9 cellular contexts compared by ENCODE assay signal in genomic region chr14:44962573-44963528, GRCh38. TPM values are rescaled to one million over a fixed set of nuclear protein-coding genes. Genes with fewer than 3 reads are reported as not detected.
DNase-seq lines count a peak whose midpoint lies in the region; ATAC-seq and TF ChIP-seq lines count a peak whose summit lies in the region.
"Had no signal": no experiment of that assay in that cellular context is flagged by ENCODE, and none has a peak within 500 bp of the region (broad histone marks: within the 10 kb centered on the region; RNA-seq: fewer than 3 reads in every experiment).

No MANE protein-coding gene starts in this region.

- H3K23ac ChIP-seq in mesendoderm (ENCODE audit: low read length) = no peak overlapping the region

- H3K36me3 ChIP-seq in HCT116 (ENCODE audit: control insufficient read depth in 1 of 2, insufficient read depth in 2 of 2, low read length in 2 of 2) (no peaks in the 10 kb centered on the region; a peak in 1 of 4 replicates), endodermal cell (ENCODE audit: control insufficient read depth, insufficient read depth, low read length) (no peaks in the 10 kb centered on the region), mesendoderm (ENCODE audit: control insufficient read depth, insufficient read depth, low read length) (no peaks in the 10 kb centered on the region)

- H4K8ac ChIP-seq in mesendoderm (ENCODE audit: low read depth, low read length) = no peak overlapping the region

- intact Hi-C loops in HCT116 (cut with micrococcal nuclease) = loop anchor here (5.0 kb wide), 1 partner anchor 289 kb away; the partner anchor contains the start of gene MIS18BP1

- H4K20me1 ChIP-seq in HCT116 (ENCODE audit: insufficient read depth) = no peaks in the 10 kb centered on the region

- peak overlapping the region; percentile 7 for H2AFZ ChIP-seq in HCT116 (ENCODE audit: low read depth, low read length, poor library complexity, severe bottlenecking)

- peaks cover 50% of the 10 kb centered on the region for H3K4me1 Mint-ChIP-seq in endodermal cell
- peaks cover 41% of the 10 kb centered on the region for H3K4me1 Mint-ChIP-seq in type B pancreatic cell (ENCODE audit: unreplicated experiment)

- POLR2A ChIA-PET in HCT116 (lab: Charles Lee) = interaction anchor here (1.1 to 1.5 kb wide), 2 partner anchors 12 to 14 kb away, joined by 3 to 4 read pairs; no protein-coding TSS in a partner anchor

- H3K4me2 ChIP-seq in HCT116 (ENCODE audit: low read length) (peak overlapping the region; percentile 86), mesendoderm (ENCODE audit: low read length) (peak overlapping the region; percentile 98)

- H3K79me2 ChIP-seq in HCT116 (ENCODE audit: insufficient read depth, low read length) = peaks cover 37% of the 10 kb centered on the region
- peaks cover 38% of the 10 kb centered on the region for H3K79me2 ChIP-seq in mesendoderm (ENCODE audit: control insufficient read depth, insufficient read depth, low read length)

- no peak overlapping the region for H2BK15ac ChIP-seq in mesendoderm (replicated peaks; ENCODE audit: low read depth)

- H3K9me2 ChIP-seq in HCT116 (ENCODE audit: insufficient read depth) = no peaks in the 10 kb centered on the region

- H3K9me3 ChIP-seq in HCT116 (ENCODE audit: control insufficient read depth in 1 of 2, insufficient read depth in 1 of 2, low read depth in 1 of 2, low read length in 2 of 2) (peaks cover 0 to 3% of the 10 kb centered on the region in 2 experiments; a peak in 1 of 4 replicates), endodermal cell (ENCODE audit: control insufficient read depth, low read length) (no peaks in the 10 kb centered on the region)

- no peak for TF ChIP-seq RAD21 in HCT116 (IDR thresholded peaks at IDR 0.05; ENCODE audit: low read depth)

- H3K27ac Mint-ChIP-seq in endodermal cell (no peak overlapping the region), type B pancreatic cell (no peak overlapping the region)
- H3K27ac Mint-ChIP-seq: dendritic cell treated with granulocyte-macrophage colony-stimulating factor and Interleukin-4, amounts not matched to agents 40 ng/mL and 50 ng/mL, for 4 days had no signal

- no peak for TF ChIP-seq POLR2A in HCT116 (IDR thresholded peaks at IDR 0.05; ENCODE audit: borderline replicate concordance, extremely low read depth, insufficient read depth, insufficient read length)

- H3K27me3 ChIP-seq in HCT116 (ENCODE audit: insufficient read depth, low read length) = no peaks in the 10 kb centered on the region
- H3K27me3 ChIP-seq in endodermal cell (ENCODE audit: control insufficient read depth, insufficient read depth, low read length, poor library complexity, severe bottlenecking) = no peaks in the 10 kb centered on the region
- no peaks in the 10 kb centered on the region for H3K27me3 ChIP-seq in mesendoderm (ENCODE audit: insufficient read depth, low read length, poor library complexity)

- peak overlapping the region; percentile 87 for H3K56ac ChIP-seq in mesendoderm (ENCODE audit: low read length)

- H3K4ac ChIP-seq in mesendoderm (ENCODE audit: low read depth, low read length) = no peak overlapping the region

- H3K4me1 ChIP-seq in HCT116 (ENCODE audit: control insufficient read depth in 1 of 2, insufficient read depth in 2 of 2, low read length in 2 of 2) = peaks cover 9 to 11% of the 10 kb centered on the region in 2 experiments; a peak in 3 of 4 replicates
- H3K4me1 ChIP-seq in endodermal cell (ENCODE audit: control insufficient read depth, insufficient read depth, low read length) = peaks cover 5% of the 10 kb centered on the region
- peaks cover 6% of the 10 kb centered on the region for H3K4me1 ChIP-seq in mesendoderm (ENCODE audit: control insufficient read depth, low read depth, low read length)

- H3K27ac ChIP-seq in HCT116 (ENCODE audit: low read depth, low read length) (no peak overlapping the region), endodermal cell (ENCODE audit: low read depth, low read length) (peak overlapping the region; percentile 91), mesendoderm (ENCODE audit: low read depth, low read length) (peak overlapping the region; percentile 27)

- H4K5ac ChIP-seq in mesendoderm (ENCODE audit: low read length) = no peak overlapping the region

- TF ChIP-seq CTCF in HCT116 (IDR thresholded peaks at IDR 0.05 in 2 of 3, conservative IDR thresholded peaks at IDR 0.05 in 1 of 3; ENCODE audit: borderline replicate concordance in 1 of 3, insufficient read depth in 1 of 3, low read depth in 2 of 3, low read length in 2 of 3) = no peak
- peak; percentile 8 for TF ChIP-seq CTCF in endodermal cell (conservative IDR thresholded peaks at IDR 0.05)
- no peak for TF ChIP-seq CTCF in type B pancreatic cell (conservative IDR thresholded peaks at IDR 0.05)

- BruUV-seq in HCT116 (replicated peaks; lab: Mats Ljungman, UMichigan) = TSS peak; percentile 38

- no peak for ATAC-seq in HCT116

- DNase-seq in NCI-H510A (lab: John Stamatoyannopoulos, UW) = peak; percentile 24
- no peak for DNase-seq in NCI-H510A treated with DMSO at 0.1 percent for 48 hours (lab: John Stamatoyannopoulos, UW)
- no peak for DNase-seq in HCT116 (ENCODE audit: low read depth, low spot score)
- DNase-seq in RPMI8226 = peak; percentile 44
- DNase-seq in endodermal cell = no peak
- peak; percentile 41 for DNase-seq in mesendoderm
- peak; percentile 71 for DNase-seq in type B pancreatic cell (ENCODE audit: extremely low spot score, unreplicated experiment)
- DNase-seq in NCI-H2029 (lab: John Stamatoyannopoulos, UW) = no peak

- CTCF ChIA-PET in HCT116 (lab: Charles Lee) = no interaction called here

- no peak overlapping the region for H3K4me3 Mint-ChIP-seq in endodermal cell
- no peak overlapping the region for H3K4me3 Mint-ChIP-seq in type B pancreatic cell
- H3K4me3 Mint-ChIP-seq: dendritic cell treated with granulocyte-macrophage colony-stimulating factor and Interleukin-4, amounts not matched to agents 40 ng/mL and 50 ng/mL, for 4 days had no signal

- H3K4me3 ChIP-seq in HCT116 (replicated peaks in 1 of 2; ENCODE audit: low read depth in 1 of 2, low read length in 2 of 2) = peak overlapping the region in 1 of 2 experiments; percentile 72; a peak in 2 of 4 replicates
- H3K4me3 ChIP-seq in endodermal cell (ENCODE audit: low read length) = peak overlapping the region; percentile 99
- peak overlapping the region; percentile 63 for H3K4me3 ChIP-seq in mesendoderm (ENCODE audit: low read length)

- peaks cover 7% of the 10 kb centered on the region for H3K79me1 ChIP-seq in mesendoderm (ENCODE audit: low read length)

- no peak overlapping the region for H3K18ac ChIP-seq in mesendoderm (ENCODE audit: low read length)

- no peak overlapping the region for H2BK120ac ChIP-seq in mesendoderm (ENCODE audit: low read depth, low read length)

- no peak overlapping the region for H3K9ac ChIP-seq in HCT116 (ENCODE audit: low read length)
- peak overlapping the region; percentile 74 for H3K9ac ChIP-seq in endodermal cell (ENCODE audit: extremely low read depth, low read length, poor library complexity, severe bottlenecking)
- peak overlapping the region; percentile 81 for H3K9ac ChIP-seq in mesendoderm (ENCODE audit: low read length)

- no peaks in the 10 kb centered on the region for H3K27me3 Mint-ChIP-seq in endodermal cell (ENCODE audit: insufficient read depth)
- no peaks in the 10 kb centered on the region for H3K27me3 Mint-ChIP-seq in type B pancreatic cell
- H3K27me3 Mint-ChIP-seq: dendritic cell treated with granulocyte-macrophage colony-stimulating factor and Interleukin-4, amounts not matched to agents 40 ng/mL and 50 ng/mL, for 4 days had no signal

- RAD21 ChIA-PET in HCT116 (lab: Charles Lee; ENCODE audit: low non-redundant PET in 1 of 2, low total read pairs in 2 of 2, uncharacterized antibody in 2 of 2, unreplicated experiment in 2 of 2) = no interaction called here

- WGBS in endodermal cell (ENCODE audit: insufficient coverage in 1 of 2, insufficient read length in 1 of 2), 2 experiments = 3 to 4% methylated on average over 20 to 39 of the region's 39 CpGs
- no CpG with 5 or more reads among the region's 39 CpGs for WGBS in mesendoderm (ENCODE audit: extremely low coverage, insufficient coverage, low lambda C conversion rate)

- no peak overlapping the region for H2BK5ac ChIP-seq in mesendoderm (ENCODE audit: low read length)

- H3K9me3 Mint-ChIP-seq in endodermal cell = peaks cover 3% of the 10 kb centered on the region
- peaks cover 4% of the 10 kb centered on the region for H3K9me3 Mint-ChIP-seq in type B pancreatic cell
- H3K9me3 Mint-ChIP-seq: dendritic cell treated with granulocyte-macrophage colony-stimulating factor and Interleukin-4, amounts not matched to agents 40 ng/mL and 50 ng/mL, for 4 days had no signal

- H3K36me3 Mint-ChIP-seq in endodermal cell (ENCODE audit: low read depth) (peaks cover 13% of the 10 kb centered on the region), type B pancreatic cell (peaks cover 17% of the 10 kb centered on the region)

- no peak overlapping the region for H2AK5ac ChIP-seq in mesendoderm (ENCODE audit: low read length)

TF ChIP-seq in HCT116, 20 proteins besides CTCF, POLR2A, EP300 and RAD21 (continues in another document):
- no peak for TF ChIP-seq YY1 (IDR thresholded peaks at IDR 0.05; ENCODE audit: extremely low read depth, insufficient replicate concordance, low read depth, low read length)
- TF ChIP-seq ATF3 (IDR thresholded peaks at IDR 0.05) = no peak
- TF ChIP-seq EZH2 (IDR thresholded peaks at IDR 0.05) = no peak
- no peak for TF ChIP-seq SIN3A (IDR thresholded peaks at IDR 0.05; ENCODE audit: low read depth)

RNA-seq across cellular contexts. Expression of gene TOGARAM1, which starts 0.9 kb away (rescaled TPM):
- 1.9 TPM for total RNA-seq in HCT116 (2021; ENCODE audit: unreplicated experiment)
- polyA plus RNA-seq in HCT116 (2012) = 0.44 and 0.64 TPM in 2 replicates
- total RNA-seq in endodermal cell = 10 to 100 TPM; 12.3 to 13.7 TPM
- polyA plus RNA-seq in endodermal cell (2013, experiment 1 of 2) = 12.6 TPM
- 15.6 TPM for polyA plus RNA-seq in endodermal cell (2013, experiment 2 of 2)
- 5.5 TPM for polyA plus RNA-seq in mesendoderm (2013, experiment 1 of 2)
- polyA plus RNA-seq in mesendoderm (2013, experiment 2 of 2) = 3.7 TPM
- 20.2 and 21.2 TPM in 2 replicates for total RNA-seq in type B pancreatic cell (ENCODE audit: low replicate concordance)

RNA-seq across cellular contexts. Expression of gene KLHL28, which starts 1.1 kb away (rescaled TPM):
- total RNA-seq in HCT116 (2021; ENCODE audit: unreplicated experiment) = 11.2 TPM
- polyA plus RNA-seq in HCT116 (2012) = 4.8 and 5.1 TPM in 2 replicates
- 10 to 100 TPM; 18.6 to 20.3 TPM for total RNA-seq in endodermal cell
- polyA plus RNA-seq in endodermal cell (2013, experiment 1 of 2) = 15.1 TPM
- 14.3 TPM for polyA plus RNA-seq in endodermal cell (2013, experiment 2 of 2)
- polyA plus RNA-seq in mesendoderm (2013, experiment 1 of 2) = 7.1 TPM
- 5.8 TPM for polyA plus RNA-seq in mesendoderm (2013, experiment 2 of 2)
- 14.5 and 16.2 TPM in 2 replicates for total RNA-seq in type B pancreatic cell (ENCODE audit: low replicate concordance)

Comparison
In these comparisons a context has a peak if more than half of its experiments do, and no peak if none do; other contexts are left out.
1. DNase-seq: peak in NCI-H510A (single experiment), RPMI8226 (single experiment), mesendoderm (single experiment) and type B pancreatic cell (single experiment); none in NCI-H510A treated with DMSO at 0.1 percent for 48 hours (single experiment), HCT116 (single experiment), endodermal cell (single experiment) and NCI-H2029 (single experiment).